1 cellular context compared by ENCODE assay signal in the genomic region with DNA sequence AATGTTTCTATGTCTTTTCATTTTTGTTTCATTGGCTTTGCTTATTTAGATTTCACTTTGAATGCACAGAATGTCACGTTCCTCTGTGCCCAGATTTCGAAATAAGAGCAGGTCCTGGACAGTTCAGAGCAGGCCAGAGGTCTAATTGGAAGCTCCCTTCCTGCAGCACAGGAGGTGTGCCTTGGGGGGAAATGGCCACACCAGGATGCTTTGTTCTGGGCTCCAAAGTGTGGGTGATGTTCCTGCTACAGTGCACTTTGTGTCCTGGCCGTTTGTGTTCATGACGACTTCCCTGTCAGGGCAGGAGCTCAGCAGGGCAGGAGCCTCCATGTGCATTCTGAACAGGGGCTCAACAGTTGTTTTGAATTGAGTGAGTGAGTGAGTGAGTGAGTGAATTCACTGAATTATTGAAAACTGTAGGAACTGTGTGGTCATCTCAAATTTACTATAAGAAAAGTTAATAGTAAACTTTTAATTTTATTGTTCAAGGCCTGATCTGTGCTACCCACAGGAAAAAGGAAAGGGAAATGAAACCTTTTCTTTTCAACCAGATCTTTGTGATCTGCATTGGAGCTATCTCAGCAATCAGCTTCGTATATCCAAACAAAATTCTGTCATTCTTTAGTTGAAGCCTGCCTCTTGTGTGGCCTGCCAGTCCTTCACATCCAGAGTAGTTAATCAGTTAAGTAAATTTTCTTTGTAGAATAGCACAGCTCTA.
TF ChIP-seq lines count a peak whose summit lies in the region.

No MANE protein-coding gene starts in this region.

TF ChIP-seq in GM12878, 131 proteins besides CTCF, POLR2A, EP300 and RAD21 (continued from another document):
- TF ChIP-seq, protein P1, sequence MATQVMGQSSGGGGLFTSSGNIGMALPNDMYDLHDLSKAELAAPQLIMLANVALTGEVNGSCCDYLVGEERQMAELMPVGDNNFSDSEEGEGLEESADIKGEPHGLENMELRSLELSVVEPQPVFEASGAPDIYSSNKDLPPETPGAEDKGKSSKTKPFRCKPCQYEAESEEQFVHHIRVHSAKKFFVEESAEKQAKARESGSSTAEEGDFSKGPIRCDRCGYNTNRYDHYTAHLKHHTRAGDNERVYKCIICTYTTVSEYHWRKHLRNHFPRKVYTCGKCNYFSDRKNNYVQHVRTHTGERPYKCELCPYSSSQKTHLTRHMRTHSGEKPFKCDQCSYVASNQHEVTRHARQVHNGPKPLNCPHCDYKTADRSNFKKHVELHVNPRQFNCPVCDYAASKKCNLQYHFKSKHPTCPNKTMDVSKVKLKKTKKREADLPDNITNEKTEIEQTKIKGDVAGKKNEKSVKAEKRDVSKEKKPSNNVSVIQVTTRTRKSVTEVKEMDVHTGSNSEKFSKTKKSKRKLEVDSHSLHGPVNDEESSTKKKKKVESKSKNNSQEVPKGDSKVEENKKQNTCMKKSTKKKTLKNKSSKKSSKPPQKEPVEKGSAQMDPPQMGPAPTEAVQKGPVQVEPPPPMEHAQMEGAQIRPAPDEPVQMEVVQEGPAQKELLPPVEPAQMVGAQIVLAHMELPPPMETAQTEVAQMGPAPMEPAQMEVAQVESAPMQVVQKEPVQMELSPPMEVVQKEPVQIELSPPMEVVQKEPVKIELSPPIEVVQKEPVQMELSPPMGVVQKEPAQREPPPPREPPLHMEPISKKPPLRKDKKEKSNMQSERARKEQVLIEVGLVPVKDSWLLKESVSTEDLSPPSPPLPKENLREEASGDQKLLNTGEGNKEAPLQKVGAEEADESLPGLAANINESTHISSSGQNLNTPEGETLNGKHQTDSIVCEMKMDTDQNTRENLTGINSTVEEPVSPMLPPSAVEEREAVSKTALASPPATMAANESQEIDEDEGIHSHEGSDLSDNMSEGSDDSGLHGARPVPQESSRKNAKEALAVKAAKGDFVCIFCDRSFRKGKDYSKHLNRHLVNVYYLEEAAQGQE (IDR thresholded peaks at IDR 0.05; ENCODE audit: low read depth, low read length): no peak
- TF ChIP-seq RFX5 (IDR thresholded peaks at IDR 0.05; ENCODE audit: low read depth, low read length) (no peak), RELA (IDR thresholded peaks at IDR 0.05; ENCODE audit: borderline replicate concordance, partially characterized antibody) (no peak), RUNX3 (IDR thresholded peaks at IDR 0.05; ENCODE audit: low read length) (peak; percentile 42), MXI1 (IDR thresholded peaks at IDR 0.05; ENCODE audit: low read depth, low read length) (no peak), SP1 (IDR thresholded peaks at IDR 0.05; ENCODE audit: low read depth, low read length) (no peak), CBX3 (IDR thresholded peaks at IDR 0.05; ENCODE audit: borderline replicate concordance, low read depth) (no peak), YY1 (IDR thresholded peaks at IDR 0.05; ENCODE audit: low read depth, low read length) (no peak), FOXM1 (IDR thresholded peaks at IDR 0.05; ENCODE audit: low read depth, low read length) (no peak), NFYA (IDR thresholded peaks at IDR 0.05; ENCODE audit: borderline replicate concordance, low read depth, low read length) (no peak), KAT2A (conservative IDR thresholded peaks at IDR 0.05; ENCODE audit: control insufficient read depth, low read depth, low read length) (no peak), SPI1 (IDR thresholded peaks at IDR 0.05; ENCODE audit: borderline replicate concordance, insufficient read depth, low read depth, low read length) (peak; percentile 76)
- TF ChIP-seq, protein P2, sequence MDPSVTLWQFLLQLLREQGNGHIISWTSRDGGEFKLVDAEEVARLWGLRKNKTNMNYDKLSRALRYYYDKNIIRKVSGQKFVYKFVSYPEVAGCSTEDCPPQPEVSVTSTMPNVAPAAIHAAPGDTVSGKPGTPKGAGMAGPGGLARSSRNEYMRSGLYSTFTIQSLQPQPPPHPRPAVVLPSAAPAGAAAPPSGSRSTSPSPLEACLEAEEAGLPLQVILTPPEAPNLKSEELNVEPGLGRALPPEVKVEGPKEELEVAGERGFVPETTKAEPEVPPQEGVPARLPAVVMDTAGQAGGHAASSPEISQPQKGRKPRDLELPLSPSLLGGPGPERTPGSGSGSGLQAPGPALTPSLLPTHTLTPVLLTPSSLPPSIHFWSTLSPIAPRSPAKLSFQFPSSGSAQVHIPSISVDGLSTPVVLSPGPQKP (IDR thresholded peaks at IDR 0.05; ENCODE audit: low read depth, low read length): no peak
